13 cellular contexts compared by ENCODE assay signal in genomic region chr14:68926236-68926635, GRCh38. TPM values are rescaled to one million over a fixed set of nuclear protein-coding genes. Genes with fewer than 3 reads are reported as not detected.
DNase-seq lines count a peak whose midpoint lies in the region; ATAC-seq and TF ChIP-seq lines count a peak whose summit lies in the region.
"Had no signal": no experiment of that assay in that cellular context is flagged by ENCODE, and none has a peak within 500 bp of the region (broad histone marks: within the 10 kb centered on the region; RNA-seq: fewer than 3 reads in every experiment).

No MANE protein-coding gene starts in this region.

- no peak overlapping the region for H3K27ac ChIP-seq in KMS-11

- ATAC-seq in naive thymus-derived CD8-positive, alpha-beta T cell: no peak
- ATAC-seq in GM21737 (IDR thresholded peaks at IDR 0.05; ENCODE audit: unreplicated experiment) (no peak), GM18519 (IDR thresholded peaks at IDR 0.05; ENCODE audit: low FRiP score, unreplicated experiment) (no peak), GM18517 (IDR thresholded peaks at IDR 0.05; ENCODE audit: unreplicated experiment) (no peak)

- H3K36me3 Mint-ChIP-seq in naive thymus-derived CD8-positive, alpha-beta T cell: peaks cover 10 to 55% (median 31%) of the 10 kb centered on the region in 3 donors
- peaks cover 8 to 16% (median 9%) of the 10 kb centered on the region in 3 donors for H3K36me3 Mint-ChIP-seq in immature natural killer cell

- no peak overlapping the region for H3K4me3 ChIP-seq in GM06990 (replicated peaks; ENCODE audit: low read depth, low read length)
- no peak overlapping the region for H3K4me3 ChIP-seq in KMS-11 (IDR thresholded peaks at IDR 0.05; ENCODE audit: insufficient read depth, low read depth, low read length)
- H3K4me3 ChIP-seq in cardiac fibroblast (replicated peaks in 1 of 2; ENCODE audit: low read depth in 2 of 2, low read length in 2 of 2): no peak overlapping the region

- POLR2A ChIA-PET in naive thymus-derived CD8-positive, alpha-beta T cell (lab: Charles Lee): interaction anchor here (0.8 to 4.0 kb wide), 8 partner anchors 11 to 60 kb away, joined by 3 to 21 read pairs (median 8); partner anchors contain the start of gene ACTN1

- H4K20me1 ChIP-seq in KMS-11 (ENCODE audit: insufficient read depth): no peaks in the 10 kb centered on the region

- H3K9ac ChIP-seq in KMS-11: no peak overlapping the region

- peaks cover 0 to 16% (median 7%) of the 10 kb centered on the region in 9 donors for H3K9me3 Mint-ChIP-seq in naive thymus-derived CD8-positive, alpha-beta T cell
- H3K9me3 Mint-ChIP-seq in immature natural killer cell: peaks cover 2 to 24% (median 10%) of the 10 kb centered on the region in 6 donors

- H3K36me3 ChIP-seq in GM06990 (ENCODE audit: control insufficient read depth, insufficient read depth, low read length): no peaks in the 10 kb centered on the region
- H3K36me3 ChIP-seq in KMS-11 (ENCODE audit: insufficient read depth): no peaks in the 10 kb centered on the region

- no peaks in the 10 kb centered on the region for H3K27me3 ChIP-seq in GM06990 (replicated peaks; ENCODE audit: control insufficient read depth, insufficient read depth, low read length)
- H3K27me3 ChIP-seq in KMS-11 (ENCODE audit: insufficient read depth, low read depth): no peaks in the 10 kb centered on the region

- H3K4me3 Mint-ChIP-seq in naive thymus-derived CD8-positive, alpha-beta T cell: peak overlapping the region in 5 of 10 donors; percentile 3 to 63 (median 9)
- H3K4me3 Mint-ChIP-seq in immature natural killer cell: peak overlapping the region in 1 of 5 donors; percentile 20

- H2AFZ ChIP-seq in KMS-11 (ENCODE audit: low read depth): no peak overlapping the region

- no peak overlapping the region for H3K4me2 ChIP-seq in KMS-11

- H3K79me2 ChIP-seq in KMS-11 (ENCODE audit: insufficient read depth, low read depth): no peaks in the 10 kb centered on the region

- TF ChIP-seq CTCF in GM06990 (IDR thresholded peaks at IDR 0.05; ENCODE audit: insufficient read depth, low read length, poor library complexity, severe bottlenecking): peak; percentile 28
- TF ChIP-seq CTCF in KMS-11 (conservative IDR thresholded peaks at IDR 0.05; ENCODE audit: low read depth, low read length): peak; percentile 40; the same call in 1 of the 2 replicates
- TF ChIP-seq CTCF in cardiac fibroblast (IDR thresholded peaks at IDR 0.05; ENCODE audit: low read depth, low read length): peak; percentile 64

- no peaks in the 10 kb centered on the region for H3K4me1 ChIP-seq in KMS-11 (ENCODE audit: low read depth, poor library complexity, severe bottlenecking)

- H3K4me1 Mint-ChIP-seq in naive thymus-derived CD8-positive, alpha-beta T cell: peaks cover 50 to 96% (median 85%) of the 10 kb centered on the region in 4 donors
- H3K4me1 Mint-ChIP-seq in immature natural killer cell: no peaks in the 10 kb centered on the region

- H3K27ac Mint-ChIP-seq in naive thymus-derived CD8-positive, alpha-beta T cell: peak overlapping the region; percentile 49 to 98 (median 90)
- no peak overlapping the region for H3K27ac Mint-ChIP-seq in immature natural killer cell

- no peak for DNase-seq in GM06990 (ENCODE audit: extremely low read depth, insufficient read length)
- DNase-seq in cardiac fibroblast (ENCODE audit: low read depth in 2 of 2): peak in 1 of 2 donors; percentile 41
- peak in 1 of 10 donors; percentile 43 for DNase-seq in naive thymus-derived CD8-positive, alpha-beta T cell
- no peak for DNase-seq in immature natural killer cell
- DNase-seq: effector memory CD4-positive, alpha-beta T cell; GOT3; mesenchymal stem cell; NK-92 treated with Interleukin-12 subunit alpha and Interleukin-12 subunit beta, amount 100 ng/mL, for 24 hours; stimulated activated CD4-positive, alpha-beta T cell treated with anti-CD3 and anti-CD28 coated beads, Interleukin-4, amount 100 ng/mL, for 1 hour had no signal

- H3K27me3 Mint-ChIP-seq in naive thymus-derived CD8-positive, alpha-beta T cell: no peaks in the 10 kb centered on the region
- peaks cover 2 to 9% (median 2%) of the 10 kb centered on the region in 3 donors for H3K27me3 Mint-ChIP-seq in immature natural killer cell (ENCODE audit: low read depth in 3 of 3)

RNA-seq across cellular contexts. Expression of gene ACTN1, which starts 52.9 kb away (rescaled TPM):
- total RNA-seq in naive thymus-derived CD8-positive, alpha-beta T cell: 100 to 1,000 TPM; 333 to 341 TPM
- 100 to 1,000 TPM; 144 to 436 (median 267) TPM for polyA plus RNA-seq in naive thymus-derived CD8-positive, alpha-beta T cell
- polyA plus RNA-seq in immature natural killer cell: 1 to 10 TPM; 5.2 to 9.7 (median 9.3) TPM

Comparison
In these comparisons a context has a peak if more than half of its experiments do, and no peak if none do; other contexts are left out.
1. H3K27ac Mint-ChIP-seq: peak in naive thymus-derived CD8-positive, alpha-beta T cell (10 of 10); none in immature natural killer cell (0 of 6).
2. RNA of gene ACTN1, which starts 52.9 kb away (polyA plus RNA-seq): 144 to 436 TPM in naive thymus-derived CD8-positive, alpha-beta T cell; 5.2 to 9.7 TPM in immature natural killer cell; every median in the first group is over 10 times any median in the second.
3. Peak in every context shown above with its lines, with median percentiles within 50 percentile points of each other: CTCF ChIP-seq.